Comparison of ENCODE assay signal across 8 cellular contexts in the genomic region with DNA sequence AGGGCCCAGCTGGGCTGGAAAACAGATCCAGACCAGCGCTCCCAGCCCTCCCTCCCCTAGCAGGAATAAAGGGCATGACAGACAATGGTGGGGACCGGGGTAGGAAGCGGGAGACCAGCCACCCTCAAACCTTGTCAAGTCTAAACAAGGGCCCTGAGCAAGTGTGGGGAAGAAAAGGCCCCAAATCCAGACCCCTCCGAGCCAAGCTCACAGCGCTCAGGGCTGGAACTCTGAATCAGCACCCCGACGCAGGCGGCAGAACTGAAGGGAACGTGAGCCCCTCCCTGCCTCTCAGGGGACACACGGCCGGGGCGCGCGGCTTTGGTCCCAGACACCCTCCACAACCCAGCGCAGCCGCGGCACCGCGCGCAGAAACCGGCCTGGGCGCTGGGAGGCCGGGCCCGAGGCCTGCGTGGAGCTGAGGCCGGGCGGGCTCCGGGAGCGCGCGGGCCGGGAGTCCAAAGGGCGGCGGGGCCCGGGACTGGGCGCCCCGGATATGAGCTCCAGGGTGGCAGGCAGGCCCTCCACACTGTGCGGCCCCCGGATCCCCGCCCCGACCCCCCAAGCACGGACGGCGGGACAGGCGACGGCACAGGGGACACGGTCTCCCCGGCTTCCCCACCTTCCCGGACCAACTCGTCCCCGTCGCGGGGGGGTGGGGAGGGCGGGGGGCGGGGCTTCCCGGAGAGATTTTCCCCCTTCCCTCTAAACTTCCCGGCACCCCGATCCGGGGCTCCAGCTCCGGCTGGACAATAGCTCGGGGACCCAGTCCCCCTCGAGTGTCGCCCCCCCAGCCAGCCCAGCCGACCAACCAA. TPM values are rescaled to one million over a fixed set of nuclear protein-coding genes. Genes with fewer than 3 reads are reported as not detected.
A peak's percentile ranks its signal among the peaks of the same experiment; 100 is the strongest.
DNase-seq lines count a peak whose midpoint lies in the region; FAIRE-seq lines count a peak whose summit lies in the region.

No MANE protein-coding gene starts in this region.

- peak overlapping the region; percentile 83 for H3K9ac ChIP-seq in adipocyte (ENCODE audit: low read length)

- no peaks in the 10 kb centered on the region for H3K27me3 ChIP-seq in adipocyte (replicated peaks; ENCODE audit: control insufficient read depth, insufficient read depth, low read length)
- H3K27me3 ChIP-seq in small intestine (ENCODE audit: control insufficient read depth in 2 of 2, insufficient read depth in 2 of 2, low read length in 2 of 2): no peaks in the 10 kb centered on the region

- H3K4me1 ChIP-seq in adipocyte (ENCODE audit: control insufficient read depth, insufficient read depth, low read length) (peaks cover 29% of the 10 kb centered on the region), small intestine (ENCODE audit: control insufficient read depth in 2 of 2, insufficient read depth in 1 of 2, low read depth in 1 of 2, low read length in 1 of 2) (peaks cover 3 to 5% of the 10 kb centered on the region in 2 donors)

- H3K27ac ChIP-seq in small intestine (ENCODE audit: low read depth in 1 of 2, low read length in 1 of 2): peak overlapping the region; percentile 73 to 89

- 9 to 31% (median 20%) methylated on average over 15 to 64 of the region's 64 CpGs for WGBS in small intestine, 3 donors

- no peaks in the 10 kb centered on the region for H3K9me3 ChIP-seq in adipocyte (ENCODE audit: control insufficient read depth, low read length)
- H3K9me3 ChIP-seq in small intestine (ENCODE audit: control insufficient read depth, low read depth): no peaks in the 10 kb centered on the region

- no peak for FAIRE-seq in small intestine (lab: Jason Lieb, UNC)

- DNase-seq in 8988T: peak; percentile 93
- peak; percentile 29 for DNase-seq in HCEC 1CT
- peak; percentile 73 for DNase-seq in adipocyte (ENCODE audit: low read depth)
- peak; percentile 73 for DNase-seq in small intestine
- DNase-seq in Ammon's horn (ENCODE audit: low spot score): no peak
- no peak for DNase-seq in NCI-H1417 (lab: John Stamatoyannopoulos, UW)
- no peak for DNase-seq in GM19240 (ENCODE audit: insufficient read length, low spot score)

- H3K4me3 ChIP-seq in adipocyte (ENCODE audit: low read length) (peak overlapping the region; percentile 87), iPS-11a (ENCODE audit: low read depth, low read length) (peak overlapping the region; percentile 58), small intestine (ENCODE audit: low read depth in 1 of 2, low read length in 2 of 2) (peak overlapping the region; percentile 71 to 91)

- H3K36me3 ChIP-seq in adipocyte (ENCODE audit: control insufficient read depth, insufficient read depth, low read length, severe bottlenecking) (no peaks in the 10 kb centered on the region), small intestine (ENCODE audit: control insufficient read depth in 2 of 2, insufficient read depth in 2 of 2, low read length in 2 of 2) (no peaks in the 10 kb centered on the region)

RNA-seq across cellular contexts. Expression of a gene that starts 0.6 kb away (rescaled TPM):
- polyA plus RNA-seq in small intestine: 10 to 100 TPM; 13.4 to 20.1 (median 17.8) TPM

RNA-seq across cellular contexts. Expression of a gene that starts 16.5 kb away (rescaled TPM):
- not detected for polyA plus RNA-seq in small intestine

RNA-seq across cellular contexts. Expression of a gene that starts 28.0 kb away (rescaled TPM):
- 1,000 to 10,000 TPM in 2 of 3 donors, 100 to 1,000 TPM in 1; 724 to 2,603 (median 1,707) TPM for polyA plus RNA-seq in small intestine

RNA-seq across cellular contexts. Expression of a gene that starts 44.1 kb away (rescaled TPM):
- 1 to 10 TPM; 1.6 to 4.6 (median 1.6) TPM for polyA plus RNA-seq in small intestine

Comparison
In these comparisons a context has a peak if more than half of its experiments do, and no peak if none do; other contexts are left out.
1. DNase-seq: peak in 8988T (single experiment), HCEC 1CT (single experiment), adipocyte (single experiment) and small intestine (single experiment); none in Ammon's horn (single experiment), NCI-H1417 (0 of 3) and GM19240 (single experiment).
2. Peak in every context shown above with its lines, with median percentiles within 50 percentile points of each other: H3K4me3 ChIP-seq.